Comparison of ENCODE assay signal across 1 cellular context in the genomic region with DNA sequence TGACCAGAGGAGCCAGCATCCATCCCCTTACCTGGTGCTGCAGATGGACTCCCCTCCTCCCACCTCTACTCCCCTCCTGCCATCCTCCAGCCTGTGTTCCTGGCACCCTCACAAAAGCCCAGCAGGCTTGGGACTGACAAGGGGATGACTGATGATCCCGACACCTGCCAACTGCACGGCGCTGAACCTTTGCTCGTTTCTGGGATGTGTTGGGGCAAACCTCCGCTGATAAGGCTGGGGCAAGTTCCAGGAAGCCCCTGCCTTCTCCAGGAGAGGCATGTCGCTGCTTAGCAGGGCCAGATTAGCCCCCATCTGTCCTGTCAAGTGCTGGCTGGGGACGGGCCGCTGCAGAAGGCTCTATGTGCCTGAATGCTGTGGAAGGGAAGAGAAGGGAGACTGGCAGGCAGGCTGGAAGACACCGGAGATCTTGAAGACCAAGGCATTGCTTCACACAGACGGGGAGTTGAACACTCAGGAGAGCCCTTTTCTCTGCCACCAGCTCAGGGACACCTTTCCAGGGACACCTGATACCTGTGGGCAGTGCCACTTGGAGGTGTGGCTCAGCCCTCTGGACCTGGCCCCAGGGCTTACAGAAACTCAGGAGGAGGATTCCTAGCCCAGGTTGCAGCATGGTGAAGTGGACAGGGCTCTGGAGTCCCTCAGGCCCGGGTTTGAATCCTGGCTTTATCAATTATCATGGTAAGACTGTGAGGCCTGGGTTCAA.
A peak's percentile ranks its signal among the peaks of the same experiment; 100 is the strongest.
TF ChIP-seq lines count a peak whose summit lies in the region.

No MANE protein-coding gene starts in this region.

TF ChIP-seq in HEK293, 187 proteins besides CTCF, POLR2A, EP300 and RAD21 (continued from another document and continues in another):
- TF ChIP-seq, protein P1, sequence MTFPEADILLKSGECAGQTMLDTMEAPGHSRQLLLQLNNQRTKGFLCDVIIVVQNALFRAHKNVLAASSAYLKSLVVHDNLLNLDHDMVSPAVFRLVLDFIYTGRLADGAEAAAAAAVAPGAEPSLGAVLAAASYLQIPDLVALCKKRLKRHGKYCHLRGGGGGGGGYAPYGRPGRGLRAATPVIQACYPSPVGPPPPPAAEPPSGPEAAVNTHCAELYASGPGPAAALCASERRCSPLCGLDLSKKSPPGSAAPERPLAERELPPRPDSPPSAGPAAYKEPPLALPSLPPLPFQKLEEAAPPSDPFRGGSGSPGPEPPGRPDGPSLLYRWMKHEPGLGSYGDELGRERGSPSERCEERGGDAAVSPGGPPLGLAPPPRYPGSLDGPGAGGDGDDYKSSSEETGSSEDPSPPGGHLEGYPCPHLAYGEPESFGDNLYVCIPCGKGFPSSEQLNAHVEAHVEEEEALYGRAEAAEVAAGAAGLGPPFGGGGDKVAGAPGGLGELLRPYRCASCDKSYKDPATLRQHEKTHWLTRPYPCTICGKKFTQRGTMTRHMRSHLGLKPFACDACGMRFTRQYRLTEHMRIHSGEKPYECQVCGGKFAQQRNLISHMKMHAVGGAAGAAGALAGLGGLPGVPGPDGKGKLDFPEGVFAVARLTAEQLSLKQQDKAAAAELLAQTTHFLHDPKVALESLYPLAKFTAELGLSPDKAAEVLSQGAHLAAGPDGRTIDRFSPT (tag by site-specific recombination; IDR thresholded peaks at IDR 0.05), result 0 out of 2 replicates have a peak, but pooled peaks have one; percentile 28
- TF ChIP-seq ZNF239 (tag by site-specific recombination; IDR thresholded peaks at IDR 0.05), result no peak
- TF ChIP-seq RBAK (tag by site-specific recombination; IDR thresholded peaks at IDR 0.05), result no peak
- TF ChIP-seq ZNF324 (tag by site-specific recombination; IDR thresholded peaks at IDR 0.05), result no peak
- no peak for TF ChIP-seq ZNF394 (tag by site-specific recombination; IDR thresholded peaks at IDR 0.05; ENCODE audit: borderline replicate concordance)
- TF ChIP-seq ZNF221 (tag by site-specific recombination; IDR thresholded peaks at IDR 0.05; ENCODE audit: borderline replicate concordance), result no peak
- no peak for TF ChIP-seq ZNF132 (tag by site-specific recombination; IDR thresholded peaks at IDR 0.05; ENCODE audit: borderline replicate concordance)
- TF ChIP-seq ZNF423 (tag by site-specific recombination; IDR thresholded peaks at IDR 0.05), result no peak
- TF ChIP-seq ZNF248 (tag by site-specific recombination; IDR thresholded peaks at IDR 0.05), result no peak
- TF ChIP-seq ZNF501 (tag by site-specific recombination; IDR thresholded peaks at IDR 0.05), result no peak
- TF ChIP-seq ZNF610 (tag by site-specific recombination; IDR thresholded peaks at IDR 0.05; ENCODE audit: borderline replicate concordance), result no peak
- TF ChIP-seq GFI1B (tag by site-specific recombination; IDR thresholded peaks at IDR 0.05), result no peak
- peak; percentile 49; the same call in 1 of the 2 replicates for TF ChIP-seq ZBTB20 (tag by site-specific recombination; IDR thresholded peaks at IDR 0.05)
- TF ChIP-seq ZNF558 (tag by site-specific recombination; IDR thresholded peaks at IDR 0.05), result no peak
- TF ChIP-seq ZNF600 (tag by site-specific recombination; IDR thresholded peaks at IDR 0.05), result peak; percentile 85
- TF ChIP-seq ZNF140 (tag by site-specific recombination; IDR thresholded peaks at IDR 0.05), result no peak
- TF ChIP-seq ZNF302 (tag by site-specific recombination; IDR thresholded peaks at IDR 0.05; ENCODE audit: low read depth), result no peak
- TF ChIP-seq ZNF404 (tag by site-specific recombination; IDR thresholded peaks at IDR 0.05), result no peak
- no peak for TF ChIP-seq ZNF426 (tag by site-specific recombination; IDR thresholded peaks at IDR 0.05)
- no peak for TF ChIP-seq ZNF391 (tag by site-specific recombination; IDR thresholded peaks at IDR 0.05; ENCODE audit: borderline replicate concordance, low read depth)
- no peak for TF ChIP-seq ZNF670 (tag by site-specific recombination; IDR thresholded peaks at IDR 0.05; ENCODE audit: low read depth)
- TF ChIP-seq, protein P2, sequence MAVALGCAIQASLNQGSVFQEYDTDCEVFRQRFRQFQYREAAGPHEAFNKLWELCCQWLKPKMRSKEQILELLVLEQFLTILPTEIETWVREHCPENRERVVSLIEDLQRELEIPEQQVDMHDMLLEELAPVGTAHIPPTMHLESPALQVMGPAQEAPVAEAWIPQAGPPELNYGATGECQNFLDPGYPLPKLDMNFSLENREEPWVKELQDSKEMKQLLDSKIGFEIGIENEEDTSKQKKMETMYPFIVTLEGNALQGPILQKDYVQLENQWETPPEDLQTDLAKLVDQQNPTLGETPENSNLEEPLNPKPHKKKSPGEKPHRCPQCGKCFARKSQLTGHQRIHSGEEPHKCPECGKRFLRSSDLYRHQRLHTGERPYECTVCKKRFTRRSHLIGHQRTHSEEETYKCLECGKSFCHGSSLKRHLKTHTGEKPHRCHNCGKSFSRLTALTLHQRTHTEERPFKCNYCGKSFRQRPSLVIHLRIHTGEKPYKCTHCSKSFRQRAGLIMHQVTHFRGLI (tag by site-specific recombination; IDR thresholded peaks at IDR 0.05), result 0 out of 2 replicates have a peak, but pooled peaks have one; percentile 19
- TF ChIP-seq GLIS2 (tag by site-specific recombination; IDR thresholded peaks at IDR 0.05), result 0 out of 2 replicates have a peak, but pooled peaks have one; percentile 17
- no peak for TF ChIP-seq PRDM1 (tag by site-specific recombination; IDR thresholded peaks at IDR 0.05)
- TF ChIP-seq, protein P3, sequence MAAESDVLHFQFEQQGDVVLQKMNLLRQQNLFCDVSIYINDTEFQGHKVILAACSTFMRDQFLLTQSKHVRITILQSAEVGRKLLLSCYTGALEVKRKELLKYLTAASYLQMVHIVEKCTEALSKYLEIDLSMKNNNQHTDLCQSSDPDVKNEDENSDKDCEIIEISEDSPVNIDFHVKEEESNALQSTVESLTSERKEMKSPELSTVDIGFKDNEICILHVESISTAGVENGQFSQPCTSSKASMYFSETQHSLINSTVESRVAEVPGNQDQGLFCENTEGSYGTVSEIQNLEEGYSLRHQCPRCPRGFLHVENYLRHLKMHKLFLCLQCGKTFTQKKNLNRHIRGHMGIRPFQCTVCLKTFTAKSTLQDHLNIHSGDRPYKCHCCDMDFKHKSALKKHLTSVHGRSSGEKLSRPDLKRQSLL (tag by site-specific recombination; IDR thresholded peaks at IDR 0.05), result no peak
- TF ChIP-seq, protein P4, sequence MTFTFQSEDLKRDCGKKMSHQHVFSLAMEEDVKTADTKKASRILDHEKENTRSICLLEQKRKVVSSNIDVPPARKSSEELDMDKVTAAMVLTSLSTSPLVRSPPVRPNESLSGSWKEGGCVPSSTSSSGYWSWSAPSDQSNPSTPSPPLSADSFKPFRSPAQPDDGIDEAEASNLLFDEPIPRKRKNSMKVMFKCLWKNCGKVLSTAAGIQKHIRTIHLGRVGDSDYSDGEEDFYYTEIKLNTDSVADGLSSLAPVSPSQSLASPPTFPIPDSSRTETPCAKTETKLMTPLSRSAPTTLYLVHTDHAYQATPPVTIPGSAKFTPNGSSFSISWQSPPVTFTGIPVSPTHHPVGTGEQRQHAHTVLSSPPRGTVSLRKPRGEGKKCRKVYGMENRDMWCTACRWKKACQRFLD (tag by site-specific recombination; IDR thresholded peaks at IDR 0.05), result no peak
- TF ChIP-seq GLI4 (tag by site-specific recombination; IDR thresholded peaks at IDR 0.05), result no peak
- TF ChIP-seq ZNF202 (tag by site-specific recombination; IDR thresholded peaks at IDR 0.05; ENCODE audit: borderline replicate concordance), result no peak
- TF ChIP-seq ZFP3 (tag by site-specific recombination; IDR thresholded peaks at IDR 0.05; ENCODE audit: low read depth), result no peak
- no peak for TF ChIP-seq KLF9 (tag by site-specific recombination; IDR thresholded peaks at IDR 0.05; ENCODE audit: low read depth)
- no peak for TF ChIP-seq ZNF184 (tag by site-specific recombination; IDR thresholded peaks at IDR 0.05)
- TF ChIP-seq MZF1 (tag by site-specific recombination; IDR thresholded peaks at IDR 0.05; ENCODE audit: borderline replicate concordance), result no peak
- TF ChIP-seq ZSCAN16 (tag by site-specific recombination; IDR thresholded peaks at IDR 0.05), result no peak
- no peak for TF ChIP-seq ZNF677 (tag by site-specific recombination; IDR thresholded peaks at IDR 0.05)
- TF ChIP-seq, protein P5, sequence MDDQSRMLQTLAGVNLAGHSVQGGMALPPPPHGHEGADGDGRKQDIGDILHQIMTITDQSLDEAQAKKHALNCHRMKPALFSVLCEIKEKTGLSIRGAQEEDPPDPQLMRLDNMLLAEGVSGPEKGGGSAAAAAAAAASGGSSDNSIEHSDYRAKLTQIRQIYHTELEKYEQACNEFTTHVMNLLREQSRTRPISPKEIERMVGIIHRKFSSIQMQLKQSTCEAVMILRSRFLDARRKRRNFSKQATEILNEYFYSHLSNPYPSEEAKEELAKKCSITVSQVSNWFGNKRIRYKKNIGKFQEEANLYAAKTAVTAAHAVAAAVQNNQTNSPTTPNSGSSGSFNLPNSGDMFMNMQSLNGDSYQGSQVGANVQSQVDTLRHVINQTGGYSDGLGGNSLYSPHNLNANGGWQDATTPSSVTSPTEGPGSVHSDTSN (CRISPR knock-in tag; IDR thresholded peaks at IDR 0.05), result peak; percentile 68; the same call in 1 of the 2 replicates
- no peak for TF ChIP-seq ZNF350 (tag by site-specific recombination; IDR thresholded peaks at IDR 0.05)
- TF ChIP-seq, protein P6, sequence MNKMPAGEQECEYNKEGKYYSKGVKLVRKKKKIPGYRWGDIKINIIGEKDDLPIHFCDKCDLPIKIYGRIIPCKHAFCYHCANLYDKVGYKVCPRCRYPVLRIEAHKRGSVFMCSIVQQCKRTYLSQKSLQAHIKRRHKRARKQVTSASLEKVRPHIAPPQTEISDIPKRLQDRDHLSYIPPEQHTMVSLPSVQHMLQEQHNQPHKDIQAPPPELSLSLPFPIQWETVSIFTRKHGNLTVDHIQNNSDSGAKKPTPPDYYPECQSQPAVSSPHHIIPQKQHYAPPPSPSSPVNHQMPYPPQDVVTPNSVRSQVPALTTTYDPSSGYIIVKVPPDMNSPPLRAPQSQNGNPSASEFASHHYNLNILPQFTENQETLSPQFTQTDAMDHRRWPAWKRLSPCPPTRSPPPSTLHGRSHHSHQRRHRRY (tag by site-specific recombination; IDR thresholded peaks at IDR 0.05), result no peak
- TF ChIP-seq ZNF596 (tag by site-specific recombination; IDR thresholded peaks at IDR 0.05), result no peak
- no peak for TF ChIP-seq ZNF174 (tag by site-specific recombination; IDR thresholded peaks at IDR 0.05)
- TF ChIP-seq FEZF1 (tag by site-specific recombination; IDR thresholded peaks at IDR 0.05), result peak; percentile 89
- TF ChIP-seq BCL11A (tag by site-specific recombination; IDR thresholded peaks at IDR 0.05; ENCODE audit: low read depth), result no peak
- no peak for TF ChIP-seq ZFP37 (tag by site-specific recombination; IDR thresholded peaks at IDR 0.05)
- TF ChIP-seq, protein P7, sequence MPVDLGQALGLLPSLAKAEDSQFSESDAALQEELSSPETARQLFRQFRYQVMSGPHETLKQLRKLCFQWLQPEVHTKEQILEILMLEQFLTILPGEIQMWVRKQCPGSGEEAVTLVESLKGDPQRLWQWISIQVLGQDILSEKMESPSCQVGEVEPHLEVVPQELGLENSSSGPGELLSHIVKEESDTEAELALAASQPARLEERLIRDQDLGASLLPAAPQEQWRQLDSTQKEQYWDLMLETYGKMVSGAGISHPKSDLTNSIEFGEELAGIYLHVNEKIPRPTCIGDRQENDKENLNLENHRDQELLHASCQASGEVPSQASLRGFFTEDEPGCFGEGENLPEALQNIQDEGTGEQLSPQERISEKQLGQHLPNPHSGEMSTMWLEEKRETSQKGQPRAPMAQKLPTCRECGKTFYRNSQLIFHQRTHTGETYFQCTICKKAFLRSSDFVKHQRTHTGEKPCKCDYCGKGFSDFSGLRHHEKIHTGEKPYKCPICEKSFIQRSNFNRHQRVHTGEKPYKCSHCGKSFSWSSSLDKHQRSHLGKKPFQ (tag by site-specific recombination; IDR thresholded peaks at IDR 0.05), result no peak
- no peak for TF ChIP-seq ZNF112 (tag by site-specific recombination; IDR thresholded peaks at IDR 0.05)
- TF ChIP-seq ZNF792 (tag by site-specific recombination; IDR thresholded peaks at IDR 0.05), result no peak
- TF ChIP-seq REPIN1 (tag by site-specific recombination; IDR thresholded peaks at IDR 0.05; ENCODE audit: low read depth), result no peak
- TF ChIP-seq, protein P8, sequence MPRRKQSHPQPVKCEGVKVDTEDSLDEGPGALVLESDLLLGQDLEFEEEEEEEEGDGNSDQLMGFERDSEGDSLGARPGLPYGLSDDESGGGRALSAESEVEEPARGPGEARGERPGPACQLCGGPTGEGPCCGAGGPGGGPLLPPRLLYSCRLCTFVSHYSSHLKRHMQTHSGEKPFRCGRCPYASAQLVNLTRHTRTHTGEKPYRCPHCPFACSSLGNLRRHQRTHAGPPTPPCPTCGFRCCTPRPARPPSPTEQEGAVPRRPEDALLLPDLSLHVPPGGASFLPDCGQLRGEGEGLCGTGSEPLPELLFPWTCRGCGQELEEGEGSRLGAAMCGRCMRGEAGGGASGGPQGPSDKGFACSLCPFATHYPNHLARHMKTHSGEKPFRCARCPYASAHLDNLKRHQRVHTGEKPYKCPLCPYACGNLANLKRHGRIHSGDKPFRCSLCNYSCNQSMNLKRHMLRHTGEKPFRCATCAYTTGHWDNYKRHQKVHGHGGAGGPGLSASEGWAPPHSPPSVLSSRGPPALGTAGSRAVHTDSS (tag by site-specific recombination; IDR thresholded peaks at IDR 0.05), result no peak
- TF ChIP-seq ZNF19 (tag by site-specific recombination; IDR thresholded peaks at IDR 0.05; ENCODE audit: low read depth), result no peak
- TF ChIP-seq ZNF707 (tag by site-specific recombination; IDR thresholded peaks at IDR 0.05), result no peak
- no peak for TF ChIP-seq ZNF274 (IDR thresholded peaks at IDR 0.05; ENCODE audit: low read length)
- no peak for TF ChIP-seq ZNF274 (tag by site-specific recombination; IDR thresholded peaks at IDR 0.05; ENCODE audit: borderline replicate concordance)
- no peak for TF ChIP-seq KLF1 (tag by site-specific recombination; IDR thresholded peaks at IDR 0.05)
- TF ChIP-seq ZNF701 (tag by site-specific recombination; IDR thresholded peaks at IDR 0.05), result no peak
- TF ChIP-seq, protein P9, sequence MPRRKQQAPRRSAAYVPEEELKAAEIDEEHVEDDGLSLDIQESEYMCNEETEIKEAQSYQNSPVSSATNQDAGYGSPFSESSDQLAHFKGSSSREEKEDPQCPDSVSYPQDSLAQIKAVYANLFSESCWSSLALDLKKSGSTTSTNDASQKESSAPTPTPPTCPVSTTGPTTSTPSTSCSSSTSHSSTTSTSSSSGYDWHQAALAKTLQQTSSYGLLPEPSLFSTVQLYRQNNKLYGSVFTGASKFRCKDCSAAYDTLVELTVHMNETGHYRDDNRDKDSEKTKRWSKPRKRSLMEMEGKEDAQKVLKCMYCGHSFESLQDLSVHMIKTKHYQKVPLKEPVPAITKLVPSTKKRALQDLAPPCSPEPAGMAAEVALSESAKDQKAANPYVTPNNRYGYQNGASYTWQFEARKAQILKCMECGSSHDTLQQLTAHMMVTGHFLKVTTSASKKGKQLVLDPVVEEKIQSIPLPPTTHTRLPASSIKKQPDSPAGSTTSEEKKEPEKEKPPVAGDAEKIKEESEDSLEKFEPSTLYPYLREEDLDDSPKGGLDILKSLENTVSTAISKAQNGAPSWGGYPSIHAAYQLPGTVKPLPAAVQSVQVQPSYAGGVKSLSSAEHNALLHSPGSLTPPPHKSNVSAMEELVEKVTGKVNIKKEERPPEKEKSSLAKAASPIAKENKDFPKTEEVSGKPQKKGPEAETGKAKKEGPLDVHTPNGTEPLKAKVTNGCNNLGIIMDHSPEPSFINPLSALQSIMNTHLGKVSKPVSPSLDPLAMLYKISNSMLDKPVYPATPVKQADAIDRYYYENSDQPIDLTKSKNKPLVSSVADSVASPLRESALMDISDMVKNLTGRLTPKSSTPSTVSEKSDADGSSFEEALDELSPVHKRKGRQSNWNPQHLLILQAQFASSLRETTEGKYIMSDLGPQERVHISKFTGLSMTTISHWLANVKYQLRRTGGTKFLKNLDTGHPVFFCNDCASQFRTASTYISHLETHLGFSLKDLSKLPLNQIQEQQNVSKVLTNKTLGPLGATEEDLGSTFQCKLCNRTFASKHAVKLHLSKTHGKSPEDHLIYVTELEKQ (tag by site-specific recombination; IDR thresholded peaks at IDR 0.05; ENCODE audit: borderline replicate concordance), result no peak
